9 cellular contexts compared by ENCODE assay signal in the genomic region with DNA sequence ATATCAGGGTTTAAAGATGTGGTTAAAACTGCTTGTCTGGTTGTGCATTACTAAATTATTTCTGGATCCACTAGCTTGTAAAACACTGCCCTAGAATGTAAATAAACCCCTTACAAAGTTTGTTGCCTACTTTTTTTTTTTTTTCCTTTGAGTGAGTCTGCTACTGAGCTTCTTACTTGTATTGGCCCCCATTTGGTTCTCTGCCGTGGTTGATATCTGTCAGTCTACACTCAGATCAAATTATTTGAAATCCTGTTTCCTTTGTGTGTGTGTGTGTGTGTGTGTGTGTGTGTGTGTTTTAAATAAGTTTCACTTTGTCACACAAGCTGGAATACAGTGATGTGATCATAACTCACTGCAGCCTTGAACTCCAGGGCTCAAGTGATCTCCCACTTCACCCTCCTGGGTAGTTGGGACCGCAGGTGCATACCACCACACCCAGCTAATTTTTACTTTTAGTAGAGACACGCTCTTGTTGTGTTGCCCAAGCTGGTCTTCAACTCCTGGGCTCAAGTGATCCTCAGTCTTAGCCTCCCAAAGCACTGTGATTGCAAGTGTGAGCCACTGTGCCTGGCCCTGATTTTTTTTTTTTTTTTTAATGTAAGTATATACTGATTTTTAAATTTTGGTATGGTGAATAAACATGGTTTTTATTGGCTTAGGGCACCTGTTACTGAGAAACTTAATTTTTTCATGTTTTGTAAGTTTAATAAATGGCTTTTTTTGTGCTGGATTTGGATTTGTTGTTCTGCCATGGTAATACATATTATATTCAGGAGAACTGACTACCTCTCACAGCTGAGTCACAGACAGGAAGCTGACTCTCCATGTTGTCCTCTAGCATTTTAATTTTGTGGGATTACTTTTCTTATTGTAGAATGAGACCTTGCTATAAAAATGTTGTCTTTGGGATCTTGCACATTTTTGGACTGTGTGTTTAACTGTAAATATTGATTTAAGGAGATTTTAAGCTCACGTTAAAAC. TPM values are rescaled to one million over a fixed set of nuclear protein-coding genes. Genes with fewer than 3 reads are reported as not detected.
DNase-seq lines count a peak whose midpoint lies in the region; ATAC-seq and TF ChIP-seq lines count a peak whose summit lies in the region.
"Had no signal": no experiment of that assay in that cellular context is flagged by ENCODE, and none has a peak within 500 bp of the region (broad histone marks: within the 10 kb centered on the region; RNA-seq: fewer than 3 reads in every experiment).

No MANE protein-coding gene starts in this region.

- H3K4me3 Mint-ChIP-seq in HFFc6 = peak overlapping the region; percentile 71
- H3K4me3 Mint-ChIP-seq: dendritic cell treated with granulocyte-macrophage colony-stimulating factor and Interleukin-4, amounts not matched to agents 40 ng/mL and 50 ng/mL, for 4 days had no signal

- peaks cover 78% of the 10 kb centered on the region for H3K4me1 Mint-ChIP-seq in HFFc6 (ENCODE audit: low read depth)

- H3K27me3 ChIP-seq in right lobe of liver = no peaks in the 10 kb centered on the region

- no peaks in the 10 kb centered on the region for H3K27me3 Mint-ChIP-seq in HFFc6 (ENCODE audit: insufficient read depth)
- H3K27me3 Mint-ChIP-seq: dendritic cell treated with granulocyte-macrophage colony-stimulating factor and Interleukin-4, amounts not matched to agents 40 ng/mL and 50 ng/mL, for 4 days had no signal

- H3K9me3 Mint-ChIP-seq in HFFc6 = no peaks in the 10 kb centered on the region
- H3K9me3 Mint-ChIP-seq: dendritic cell treated with granulocyte-macrophage colony-stimulating factor and Interleukin-4, amounts not matched to agents 40 ng/mL and 50 ng/mL, for 4 days had no signal

- peak; percentile 44 for DNase-seq in ACHN
- peak; percentile 82 for DNase-seq in HFFc6
- peak; percentile 86 for DNase-seq in astrocyte of the spinal cord (ENCODE audit: low read depth, low spot score)
- no peak for DNase-seq in right lobe of liver
- DNase-seq in HK-2 (ENCODE audit: unreplicated experiment) = no peak

- intact Hi-C loops in right lobe of liver (cut with DNase I) = no loop called here

- H3K27ac Mint-ChIP-seq in HFFc6 = peak overlapping the region; percentile 96
- H3K27ac Mint-ChIP-seq: dendritic cell treated with granulocyte-macrophage colony-stimulating factor and Interleukin-4, amounts not matched to agents 40 ng/mL and 50 ng/mL, for 4 days had no signal

- peaks cover 0 to 57% (median 27%) of the 10 kb centered on the region in 4 donors for H3K4me1 ChIP-seq in right lobe of liver

- H3K4me3 ChIP-seq in astrocyte of the spinal cord (ENCODE audit: low read depth, low read length) = no peak overlapping the region
- no peak overlapping the region for H3K4me3 ChIP-seq in right lobe of liver

- TF ChIP-seq CTCF in HFFc6 (IDR thresholded peaks at IDR 0.05) (no peak), astrocyte of the spinal cord (IDR thresholded peaks at IDR 0.05; ENCODE audit: low read depth, low read length) (no peak), right lobe of liver (IDR thresholded peaks at IDR 0.05) (no peak)

- WGBS in right lobe of liver (ENCODE audit: insufficient coverage, low coverage, low lambda C conversion rate, missing lambda C conversion rate) = 37% methylated on average over 4 of the region's 4 CpGs

- no peak for TF ChIP-seq POLR2A in right lobe of liver (IDR thresholded peaks at IDR 0.05)

- H3K27ac ChIP-seq in right lobe of liver = peak overlapping the region in 2 of 3 donors; percentile 19 to 47

- H3K9me3 ChIP-seq in right lobe of liver = no peaks in the 10 kb centered on the region

- in situ Hi-C loops in ACHN (cut with HindIII; ENCODE audit: low pct_ligation_motif_present, low pct_unique_long_range_greater_than_20kb, low sequenced_read_pairs) = no loop called here
- in situ Hi-C loops in astrocyte of the spinal cord (cut with HindIII; ENCODE audit: low sequenced_read_pairs) = no loop called here

- peaks cover 16% of the 10 kb centered on the region for H3K36me3 Mint-ChIP-seq in HFFc6 (ENCODE audit: low read depth)

- H3K36me3 ChIP-seq in right lobe of liver = no peaks in the 10 kb centered on the region

- ATAC-seq in right lobe of liver (peak; percentile 9 to 53 (median 13)), HG02759 (IDR thresholded peaks at IDR 0.05; ENCODE audit: unreplicated experiment) (no peak), GM21515 (IDR thresholded peaks at IDR 0.05; ENCODE audit: unreplicated experiment) (no peak), GM19467 (IDR thresholded peaks at IDR 0.05; ENCODE audit: unreplicated experiment) (no peak)

RNA-seq across cellular contexts. Expression of a gene that starts 48.5 kb away (rescaled TPM):
- 100 to 1,000 TPM; 103 to 124 (median 121) TPM for total RNA-seq in HFFc6 (2021; fragmentation: NEBNext Ultra II Directional; extraction: Animal tissue kit (Norgen Biotek cat#: 25700))
- total RNA-seq in right lobe of liver = 10 to 100 TPM; 29.8 to 36.5 (median 31.1) TPM

Comparison
In these comparisons a context has a peak if more than half of its experiments do, and no peak if none do; other contexts are left out.
1. DNase-seq: peak in ACHN (single experiment), HFFc6 (single experiment) and astrocyte of the spinal cord (single experiment); none in right lobe of liver (0 of 3) and HK-2 (single experiment).
2. ATAC-seq: peak in right lobe of liver (4 of 4); none in HG02759 (single experiment), GM21515 (single experiment) and GM19467 (single experiment).